Comparison of ENCODE assay signal across 8 cellular contexts in genomic region chr14:99430491-99430890, GRCh38. TPM values are rescaled to one million over a fixed set of nuclear protein-coding genes. Genes with fewer than 3 reads are reported as not detected.
A peak's percentile ranks its signal among the peaks of the same experiment; 100 is the strongest.
DNase-seq lines count a peak whose midpoint lies in the region; ATAC-seq and TF ChIP-seq lines count a peak whose summit lies in the region.

No MANE protein-coding gene starts in this region.

- no peak overlapping the region for H3K4me3 ChIP-seq in left lung

- DNase-seq in DMS53 (lab: John Stamatoyannopoulos, UW) = peak; percentile 43
- DNase-seq in DMS53 treated with DMSO at 0.1 percent for 48 hours (lab: John Stamatoyannopoulos, UW; ENCODE audit: unreplicated experiment) = no peak
- DNase-seq in activated effector memory CD4-positive, alpha-beta T cell treated with Interleukin-2 at 50 U/mL for 16 hours = peak; percentile 12
- no peak for DNase-seq in left lung
- DNase-seq in erythroblast (lab: John Stamatoyannopoulos, UW) = no peak
- DNase-seq in NK-92 treated with Interleukin-12 subunit alpha and Interleukin-12 subunit beta, amount 100 ng/mL, for 24 hours (lab: John Stamatoyannopoulos, UW) = no peak
- no peak for DNase-seq in NOMO-1 treated with DMSO at 0.1 percent for 48 hours (lab: John Stamatoyannopoulos, UW; ENCODE audit: unreplicated experiment)

- H3K9me3 ChIP-seq in left lung = no peaks in the 10 kb centered on the region

- no peak for TF ChIP-seq POLR2A in erythroblast (IDR thresholded peaks at IDR 0.05; ENCODE audit: low read length)

- no peaks in the 10 kb centered on the region for H3K27me3 ChIP-seq in left lung

- intact Hi-C loops in left lung (cut with DNase I) = no loop called here

- peaks cover 0 to 5% of the 10 kb centered on the region in 2 donors for H3K4me1 ChIP-seq in left lung

- H3K36me3 ChIP-seq in left lung = peaks cover 0 to 53% of the 10 kb centered on the region in 2 donors

- peak; percentile 10 to 18 for TF ChIP-seq CTCF in left lung (IDR thresholded peaks at IDR 0.05)

- ATAC-seq in HG02938 (IDR thresholded peaks at IDR 0.05; ENCODE audit: unreplicated experiment) (peak; percentile 84), left lung (peak; percentile 65)

- no peak overlapping the region for H3K27ac ChIP-seq in left lung

RNA-seq across cellular contexts. Expression of gene SETD3, which starts 50.2 kb away (rescaled TPM):
- 10 to 100 TPM; 69.1 to 78.7 TPM for total RNA-seq in left lung

RNA-seq across cellular contexts. Expression of gene CCNK, which starts 50.7 kb away (rescaled TPM):
- total RNA-seq in left lung = 10 to 100 TPM; 45.4 to 52.5 TPM

Comparison
In these comparisons a context has a peak if more than half of its experiments do, and no peak if none do; other contexts are left out.
1. DNase-seq: peak in DMS53 (single experiment) and activated effector memory CD4-positive, alpha-beta T cell treated with Interleukin-2 at 50 U/mL for 16 hours (single experiment); none in DMS53 treated with DMSO at 0.1 percent for 48 hours (single experiment), left lung (0 of 2), erythroblast (0 of 2), NK-92 treated with Interleukin-12 subunit alpha and Interleukin-12 subunit beta, amount 100 ng/mL, for 24 hours (single experiment) and NOMO-1 treated with DMSO at 0.1 percent for 48 hours (single experiment).